2 cellular contexts compared by ENCODE assay signal in the genomic region with DNA sequence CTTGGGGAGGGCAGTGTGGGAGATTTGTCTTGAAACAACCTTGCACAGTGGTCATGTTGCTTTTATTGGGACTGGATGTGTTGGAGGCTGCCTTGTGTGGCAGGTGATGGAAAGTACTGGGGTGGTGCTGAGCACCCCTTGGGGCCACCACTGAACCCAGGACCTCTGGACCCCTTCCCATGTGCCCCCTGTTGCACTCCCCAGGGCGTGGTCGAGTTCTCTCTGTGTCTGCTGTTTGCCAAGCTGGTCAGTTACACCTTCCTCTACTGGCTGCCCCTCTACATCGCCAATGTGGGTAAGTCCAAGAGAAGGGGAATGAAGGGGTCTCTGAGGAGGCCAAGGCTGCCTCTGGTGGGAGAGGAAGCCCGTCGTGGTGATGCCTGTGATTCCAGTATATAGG.
TF ChIP-seq lines count a peak whose summit lies in the region.

No MANE protein-coding gene starts in this region.

TF ChIP-seq in IMR-90, 13 proteins besides CTCF, POLR2A, EP300 and RAD21:
- TF ChIP-seq RCOR1 (IDR thresholded peaks at IDR 0.05; ENCODE audit: insufficient replicate concordance, low read length), result no peak
- TF ChIP-seq BHLHE40 (IDR thresholded peaks at IDR 0.05; ENCODE audit: low read depth, low read length), result no peak
- TF ChIP-seq RFX5 (IDR thresholded peaks at IDR 0.05; ENCODE audit: low read depth, low read length), result no peak
- no peak for TF ChIP-seq SMC3 (IDR thresholded peaks at IDR 0.05; ENCODE audit: low read depth, low read length)
- no peak for TF ChIP-seq CEBPB (IDR thresholded peaks at IDR 0.05; ENCODE audit: low read depth, low read length)
TF ChIP-seq in IMR-90: peak in this region for 0.

TF ChIP-seq in GM23338, 12 proteins besides CTCF, POLR2A, EP300 and RAD21:
- no peak for TF ChIP-seq ZNF462 (CRISPR knock-in tag; IDR thresholded peaks at IDR 0.05)
- TF ChIP-seq, protein P1, sequence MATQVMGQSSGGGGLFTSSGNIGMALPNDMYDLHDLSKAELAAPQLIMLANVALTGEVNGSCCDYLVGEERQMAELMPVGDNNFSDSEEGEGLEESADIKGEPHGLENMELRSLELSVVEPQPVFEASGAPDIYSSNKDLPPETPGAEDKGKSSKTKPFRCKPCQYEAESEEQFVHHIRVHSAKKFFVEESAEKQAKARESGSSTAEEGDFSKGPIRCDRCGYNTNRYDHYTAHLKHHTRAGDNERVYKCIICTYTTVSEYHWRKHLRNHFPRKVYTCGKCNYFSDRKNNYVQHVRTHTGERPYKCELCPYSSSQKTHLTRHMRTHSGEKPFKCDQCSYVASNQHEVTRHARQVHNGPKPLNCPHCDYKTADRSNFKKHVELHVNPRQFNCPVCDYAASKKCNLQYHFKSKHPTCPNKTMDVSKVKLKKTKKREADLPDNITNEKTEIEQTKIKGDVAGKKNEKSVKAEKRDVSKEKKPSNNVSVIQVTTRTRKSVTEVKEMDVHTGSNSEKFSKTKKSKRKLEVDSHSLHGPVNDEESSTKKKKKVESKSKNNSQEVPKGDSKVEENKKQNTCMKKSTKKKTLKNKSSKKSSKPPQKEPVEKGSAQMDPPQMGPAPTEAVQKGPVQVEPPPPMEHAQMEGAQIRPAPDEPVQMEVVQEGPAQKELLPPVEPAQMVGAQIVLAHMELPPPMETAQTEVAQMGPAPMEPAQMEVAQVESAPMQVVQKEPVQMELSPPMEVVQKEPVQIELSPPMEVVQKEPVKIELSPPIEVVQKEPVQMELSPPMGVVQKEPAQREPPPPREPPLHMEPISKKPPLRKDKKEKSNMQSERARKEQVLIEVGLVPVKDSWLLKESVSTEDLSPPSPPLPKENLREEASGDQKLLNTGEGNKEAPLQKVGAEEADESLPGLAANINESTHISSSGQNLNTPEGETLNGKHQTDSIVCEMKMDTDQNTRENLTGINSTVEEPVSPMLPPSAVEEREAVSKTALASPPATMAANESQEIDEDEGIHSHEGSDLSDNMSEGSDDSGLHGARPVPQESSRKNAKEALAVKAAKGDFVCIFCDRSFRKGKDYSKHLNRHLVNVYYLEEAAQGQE (IDR thresholded peaks at IDR 0.05; ENCODE audit: unreplicated experiment), result no peak
- no peak for TF ChIP-seq STAT1 (IDR thresholded peaks at IDR 0.05; ENCODE audit: unreplicated experiment)
- no peak for TF ChIP-seq NANOG (IDR thresholded peaks at IDR 0.05; ENCODE audit: borderline replicate concordance)
- no peak for TF ChIP-seq POLR2AphosphoS5 (IDR thresholded peaks at IDR 0.05; ENCODE audit: low read depth)
- no peak for TF ChIP-seq ZNF114 (CRISPR knock-in tag; IDR thresholded peaks at IDR 0.05)
